In the genomic region with DNA sequence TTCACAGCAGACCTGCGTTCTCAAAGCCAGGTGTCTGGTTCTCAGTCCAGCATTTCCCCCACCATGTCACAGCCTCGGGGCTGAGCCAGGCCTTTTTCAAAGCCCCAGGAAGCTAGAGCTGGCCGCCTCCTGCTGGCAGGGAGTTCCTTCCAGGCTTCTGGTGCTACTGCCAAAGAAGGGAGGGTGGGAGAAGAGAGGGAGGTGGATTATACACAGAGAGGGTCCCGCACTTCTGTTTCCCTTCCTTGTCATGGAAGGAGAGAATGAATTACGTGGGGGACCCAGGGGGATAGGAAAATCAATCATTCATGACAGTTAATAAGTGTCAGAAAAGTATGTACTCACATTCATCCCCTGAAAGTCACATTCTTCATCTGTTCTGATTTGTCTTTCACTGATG, we compare ENCODE assay signal across 16 cellular contexts. TPM values are rescaled to one million over a fixed set of nuclear protein-coding genes. Genes with fewer than 3 reads are reported as not detected.
A peak's percentile ranks its signal among the peaks of the same experiment; 100 is the strongest.
DNase-seq lines count a peak whose midpoint lies in the region; ATAC-seq and TF ChIP-seq lines count a peak whose summit lies in the region.
"Had no signal": no experiment of that assay in that cellular context is flagged by ENCODE, and none has a peak within 500 bp of the region (broad histone marks: within the 10 kb centered on the region; RNA-seq: fewer than 3 reads in every experiment).

No MANE protein-coding gene starts in this region.

- DNase-seq in NCI-H2227 (lab: John Stamatoyannopoulos, UW; ENCODE audit: unreplicated experiment) (peak; percentile 8), NCI-H2227 treated with DMSO at 0.1 percent for 48 hours (lab: John Stamatoyannopoulos, UW) (no peak), cerebellum (ENCODE audit: low spot score) (peak; percentile 32), type B pancreatic cell (ENCODE audit: extremely low spot score, unreplicated experiment) (no peak), NCI-H524 (lab: John Stamatoyannopoulos, UW) (no peak)
- no peak for DNase-seq in activated CD4-positive, alpha-beta T cell treated with anti-CD3 and anti-CD28 coated beads, Interleukin-2, amount 10 ng/mL, durations not matched to agents 7 days and 5 days
- DNase-seq: activated naive CD8-positive, alpha-beta T cell treated with anti-CD3 and anti-CD28 coated beads, Interleukin-2, amount 50 U/mL, for 24 hours; Calu3; erythroblast; naive thymus-derived CD8-positive, alpha-beta T cell; NCI-H2171; stimulated activated CD4-positive, alpha-beta T cell treated with anti-CD3 and anti-CD28 coated beads, Interleukin-4, amount 100 ng/mL, for 4 hours; stimulated activated naive CD8-positive, alpha-beta T cell treated with anti-CD3 and anti-CD28 coated beads, Interleukin-15, amount 100 ng/mL, for 72 hours; T-helper 9 cell had no signal

- ATAC-seq in GM18511 (IDR thresholded peaks at IDR 0.05; ENCODE audit: unreplicated experiment) = no peak
- ATAC-seq: activated naive CD8-positive, alpha-beta T cell treated with anti-CD3 and anti-CD28 coated beads, Interleukin-2, amount 50 U/mL, for 24 hours; naive thymus-derived CD8-positive, alpha-beta T cell; stimulated activated naive CD8-positive, alpha-beta T cell treated with anti-CD3 and anti-CD28 coated beads, Interleukin-15, amount 100 ng/mL, for 72 hours had no signal

- POLR2A ChIA-PET in activated CD4-positive, alpha-beta T cell treated with anti-CD3 and anti-CD28 coated beads, Interleukin-2, amount 10 ng/mL, durations not matched to agents 7 days and 5 days (lab: Charles Lee) = no interaction called here

- H3K9me3 Mint-ChIP-seq in type B pancreatic cell = no peaks in the 10 kb centered on the region
- H3K9me3 Mint-ChIP-seq in activated CD4-positive, alpha-beta T cell treated with anti-CD3 and anti-CD28 coated beads, Interleukin-2, amount 10 ng/mL, durations not matched to agents 7 days and 5 days = no peaks in the 10 kb centered on the region
- H3K9me3 Mint-ChIP-seq: activated naive CD8-positive, alpha-beta T cell treated with anti-CD3 and anti-CD28 coated beads, Interleukin-2, amount 50 U/mL, for 24 hours; naive thymus-derived CD8-positive, alpha-beta T cell; stimulated activated naive CD8-positive, alpha-beta T cell treated with anti-CD3 and anti-CD28 coated beads, Interleukin-15, amount 100 ng/mL, for 72 hours had no signal

- CTCF ChIA-PET in activated CD4-positive, alpha-beta T cell treated with anti-CD3 and anti-CD28 coated beads, Interleukin-2, amount 10 ng/mL, durations not matched to agents 7 days and 5 days (lab: Charles Lee) = no interaction called here

- H3K4me1 Mint-ChIP-seq in type B pancreatic cell (ENCODE audit: unreplicated experiment) = peaks cover 39% of the 10 kb centered on the region
- no peaks in the 10 kb centered on the region for H3K4me1 Mint-ChIP-seq in activated CD4-positive, alpha-beta T cell treated with anti-CD3 and anti-CD28 coated beads, Interleukin-2, amount 10 ng/mL, durations not matched to agents 7 days and 5 days

- no peak overlapping the region for H3K27ac Mint-ChIP-seq in type B pancreatic cell
- H3K27ac Mint-ChIP-seq in activated CD4-positive, alpha-beta T cell treated with anti-CD3 and anti-CD28 coated beads, Interleukin-2, amount 10 ng/mL, durations not matched to agents 7 days and 5 days = no peak overlapping the region
- H3K27ac Mint-ChIP-seq: activated naive CD8-positive, alpha-beta T cell treated with anti-CD3 and anti-CD28 coated beads, Interleukin-2, amount 50 U/mL, for 24 hours; naive thymus-derived CD8-positive, alpha-beta T cell had no signal

- peak overlapping the region; percentile 70 for H3K27ac ChIP-seq in mesodermal cell (ENCODE audit: low read depth, low read length, severe bottlenecking)

- H3K4me3 ChIP-seq in mesodermal cell (ENCODE audit: extremely low read depth, insufficient read depth, low read length, poor library complexity, severe bottlenecking) = no peak overlapping the region

- H3K27me3 Mint-ChIP-seq in type B pancreatic cell = peaks cover 45% of the 10 kb centered on the region
- H3K27me3 Mint-ChIP-seq in activated CD4-positive, alpha-beta T cell treated with anti-CD3 and anti-CD28 coated beads, Interleukin-2, amount 10 ng/mL, durations not matched to agents 7 days and 5 days = peaks cover 38% of the 10 kb centered on the region

- peaks cover 37% of the 10 kb centered on the region for H3K4me1 ChIP-seq in mesodermal cell (ENCODE audit: control insufficient read depth, insufficient read depth, low read length, poor library complexity, severe bottlenecking)

- H3K36me3 ChIP-seq in mesodermal cell (ENCODE audit: control insufficient read depth, insufficient read depth, low read length) = no peaks in the 10 kb centered on the region

- H3K36me3 Mint-ChIP-seq in type B pancreatic cell = no peaks in the 10 kb centered on the region
- no peaks in the 10 kb centered on the region for H3K36me3 Mint-ChIP-seq in activated CD4-positive, alpha-beta T cell treated with anti-CD3 and anti-CD28 coated beads, Interleukin-2, amount 10 ng/mL, durations not matched to agents 7 days and 5 days (ENCODE audit: low read depth)
- H3K36me3 Mint-ChIP-seq: naive thymus-derived CD8-positive, alpha-beta T cell had no signal

- H3K4me3 Mint-ChIP-seq in type B pancreatic cell = peak overlapping the region; percentile 46
- no peak overlapping the region for H3K4me3 Mint-ChIP-seq in activated CD4-positive, alpha-beta T cell treated with anti-CD3 and anti-CD28 coated beads, Interleukin-2, amount 10 ng/mL, durations not matched to agents 7 days and 5 days
- H3K4me3 Mint-ChIP-seq: activated naive CD8-positive, alpha-beta T cell treated with anti-CD3 and anti-CD28 coated beads, Interleukin-2, amount 50 U/mL, for 24 hours had no signal

- TF ChIP-seq CTCF in type B pancreatic cell (conservative IDR thresholded peaks at IDR 0.05) = peak; percentile 47

- no peaks in the 10 kb centered on the region for H3K9me3 ChIP-seq in mesodermal cell (ENCODE audit: control insufficient read depth, low read length)

- 14 to 50% methylated on average over 2 of the region's 5 CpGs for WGBS in mesodermal cell (ENCODE audit: insufficient coverage in 2 of 2), 2 experiments

RNA-seq across cellular contexts. Expression of a gene that starts 0.6 kb away (rescaled TPM):
- total RNA-seq in cerebellum (9.6 TPM), type B pancreatic cell (ENCODE audit: low replicate concordance) (0.85 and 2.2 TPM in 2 replicates)
- polyA plus RNA-seq in mesodermal cell (2013, experiment 1 of 2) = 35.6 TPM
- polyA plus RNA-seq in mesodermal cell (2013, experiment 2 of 2) = 24.1 TPM
- total RNA-seq in activated CD4-positive, alpha-beta T cell treated with anti-CD3 and anti-CD28 coated beads, Interleukin-2, amount 10 ng/mL, durations not matched to agents 7 days and 5 days = not detected
- total RNA-seq: Calu3; naive thymus-derived CD8-positive, alpha-beta T cell had no signal
- polyA plus RNA-seq: naive thymus-derived CD8-positive, alpha-beta T cell had no signal

RNA-seq across cellular contexts. Expression of a gene that starts 54.7 kb away (rescaled TPM):
- total RNA-seq in cerebellum (42.2 TPM), type B pancreatic cell (ENCODE audit: low replicate concordance) (11.8 and 15.1 TPM in 2 replicates)
- polyA plus RNA-seq in mesodermal cell (2013, experiment 1 of 2) = 18.0 TPM
- polyA plus RNA-seq in mesodermal cell (2013, experiment 2 of 2) = 18.5 TPM
- total RNA-seq in activated CD4-positive, alpha-beta T cell treated with anti-CD3 and anti-CD28 coated beads, Interleukin-2, amount 10 ng/mL, durations not matched to agents 7 days and 5 days = 10 to 100 TPM; 13.7 TPM

Comparison
In these comparisons a context has a peak if more than half of its experiments do, and no peak if none do; other contexts are left out.
1. DNase-seq: peak in NCI-H2227 (single experiment) and cerebellum (single experiment); none in NCI-H2227 treated with DMSO at 0.1 percent for 48 hours (single experiment), type B pancreatic cell (single experiment), activated CD4-positive, alpha-beta T cell treated with anti-CD3 and anti-CD28 coated beads, Interleukin-2, amount 10 ng/mL, durations not matched to agents 7 days and 5 days (single experiment) and NCI-H524 (0 of 2).